8 cellular contexts compared by ENCODE assay signal in the genomic region with DNA sequence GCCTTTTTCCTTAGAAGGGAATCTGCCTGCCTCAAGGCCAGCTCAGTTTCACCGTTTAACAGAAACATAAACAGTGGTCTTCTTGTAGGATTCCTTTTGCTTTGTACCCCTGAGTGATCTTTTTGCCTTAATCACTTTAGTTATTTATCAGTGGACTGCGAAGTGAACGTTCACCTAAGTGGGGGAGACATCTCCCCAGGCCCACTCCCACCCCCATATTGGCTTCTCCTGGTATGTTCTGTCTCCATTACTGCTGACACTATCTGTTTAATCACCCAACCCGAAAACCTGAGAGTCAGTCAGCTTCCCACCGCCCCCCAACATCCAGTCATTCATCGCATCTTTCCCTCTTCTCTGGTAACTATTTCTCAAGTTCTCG. TPM values are rescaled to one million over a fixed set of nuclear protein-coding genes. Genes with fewer than 3 reads are reported as not detected.
A peak's percentile ranks its signal among the peaks of the same experiment; 100 is the strongest.
DNase-seq lines count a peak whose midpoint lies in the region; ATAC-seq, FAIRE-seq and TF ChIP-seq lines count a peak whose summit lies in the region.

No MANE protein-coding gene starts in this region.

- peak overlapping the region; percentile 85 for H3K4me3 Mint-ChIP-seq in CD4-positive, alpha-beta T cell
- H3K4me3 Mint-ChIP-seq in natural killer cell treated with Interleukin-12 subunit alpha and Interleukin-12 subunit beta and Interleukin-15 and Interleukin-18, amount 100 ng/mL, for 72 hours, result peak overlapping the region; percentile 81

- H2AFZ ChIP-seq in KMS-11 (ENCODE audit: low read depth), result no peak overlapping the region
- peak overlapping the region; percentile 14 for H2AFZ ChIP-seq in mammary epithelial cell (ENCODE audit: low read depth, low read length)

- H3K79me2 ChIP-seq in KMS-11 (ENCODE audit: insufficient read depth, low read depth) (peaks cover 81% of the 10 kb centered on the region), mammary epithelial cell (ENCODE audit: insufficient read depth, low read length) (peaks cover 67% of the 10 kb centered on the region)

- no peak for ATAC-seq in CD4-positive, alpha-beta T cell (ENCODE audit: poor library complexity)
- ATAC-seq in natural killer cell treated with Interleukin-12 subunit alpha and Interleukin-12 subunit beta and Interleukin-15 and Interleukin-18, amount 100 ng/mL, for 72 hours, result no peak
- ATAC-seq in HG03280 (IDR thresholded peaks at IDR 0.05; ENCODE audit: unreplicated experiment) (no peak), HG02885 (IDR thresholded peaks at IDR 0.05; ENCODE audit: poor library complexity, unreplicated experiment) (no peak)

- dilution Hi-C loops in mammary epithelial cell (cut with HindIII; ENCODE audit: low sequenced_read_pairs), result loop anchor here (5.0 kb wide), 1 partner anchor 64 kb away; no protein-coding TSS in a partner anchor

- H3K27ac Mint-ChIP-seq in CD4-positive, alpha-beta T cell, result no peak overlapping the region
- H3K27ac Mint-ChIP-seq in natural killer cell treated with Interleukin-12 subunit alpha and Interleukin-12 subunit beta and Interleukin-15 and Interleukin-18, amount 100 ng/mL, for 72 hours, result peak overlapping the region; percentile 22 to 30

- no peaks in the 10 kb centered on the region for H3K27me3 Mint-ChIP-seq in CD4-positive, alpha-beta T cell
- H3K27me3 Mint-ChIP-seq in natural killer cell treated with Interleukin-12 subunit alpha and Interleukin-12 subunit beta and Interleukin-15 and Interleukin-18, amount 100 ng/mL, for 72 hours, result no peaks in the 10 kb centered on the region

- H4K20me1 ChIP-seq in KMS-11 (ENCODE audit: insufficient read depth) (no peaks in the 10 kb centered on the region), mammary epithelial cell (ENCODE audit: insufficient read depth, low read length) (no peaks in the 10 kb centered on the region)

- WGBS in mammary epithelial cell (ENCODE audit: low coverage, missing lambda C conversion rate), result 50% methylated on average over 7 of the region's 7 CpGs

- DNase-seq in CD4-positive, alpha-beta T cell, result no peak
- no peak for DNase-seq in mammary epithelial cell
- no peak for DNase-seq in natural killer cell treated with Interleukin-12 subunit alpha and Interleukin-12 subunit beta and Interleukin-15 and Interleukin-18, amount 100 ng/mL, for 72 hours (ENCODE audit: low spot score)
- no peak for DNase-seq in stimulated activated CD4-positive, alpha-beta T cell treated with anti-CD3 and anti-CD28 coated beads, Interleukin-12 subunit alpha, Interleukin-12 subunit beta, amount 100 ng/mL, for 4 hours
- no peak for DNase-seq in H54 (ENCODE audit: insufficient read length, low spot score)

- H3K4me3 ChIP-seq in KMS-11 (IDR thresholded peaks at IDR 0.05; ENCODE audit: insufficient read depth, low read depth, low read length) (no peak overlapping the region), mammary epithelial cell (replicated peaks in 1 of 3; ENCODE audit: insufficient read depth in 1 of 3, low read depth in 2 of 3, low read length in 3 of 3) (peak overlapping the region in 2 of 3 experiments; percentile 84 to 91)

- H3K4me1 ChIP-seq in KMS-11 (ENCODE audit: low read depth, poor library complexity, severe bottlenecking), result peaks cover 71% of the 10 kb centered on the region
- peaks cover 33% of the 10 kb centered on the region for H3K4me1 ChIP-seq in mammary epithelial cell (ENCODE audit: insufficient read depth, low read length)

- no peaks in the 10 kb centered on the region for H3K9me3 Mint-ChIP-seq in CD4-positive, alpha-beta T cell
- no peaks in the 10 kb centered on the region for H3K9me3 Mint-ChIP-seq in natural killer cell treated with Interleukin-12 subunit alpha and Interleukin-12 subunit beta and Interleukin-15 and Interleukin-18, amount 100 ng/mL, for 72 hours

- intact Hi-C loops in CD4-positive, alpha-beta T cell (cut with DNase I, micrococcal nuclease), result loop anchor here (2.0 to 10.0 kb wide), 7 partner anchors 88 to 1318 kb away; a partner anchor contains a TSS
- intact Hi-C loops in mammary epithelial cell (cut with micrococcal nuclease), result loop anchor here (5.0 kb wide), 1 partner anchor 729 kb away; no protein-coding TSS in a partner anchor

- H3K9ac ChIP-seq in KMS-11, result no peak overlapping the region; the same call in 1 of the 2 replicates
- no peak overlapping the region for H3K9ac ChIP-seq in mammary epithelial cell (ENCODE audit: insufficient read depth, low read length)

- no TSS peak for BruUV-seq in mammary epithelial cell (replicated peaks; lab: Mats Ljungman, UMichigan)

- H3K4me1 Mint-ChIP-seq in CD4-positive, alpha-beta T cell (ENCODE audit: low read depth), result peaks cover 62% of the 10 kb centered on the region
- peaks cover 37 to 41% of the 10 kb centered on the region in 2 donors for H3K4me1 Mint-ChIP-seq in natural killer cell treated with Interleukin-12 subunit alpha and Interleukin-12 subunit beta and Interleukin-15 and Interleukin-18, amount 100 ng/mL, for 72 hours (ENCODE audit: low read depth in 2 of 2)

- TF ChIP-seq POLR2A in H54 (IDR thresholded peaks at IDR 0.05; ENCODE audit: low read depth, low read length), result no peak

- H3K4me2 ChIP-seq in KMS-11, result peak overlapping the region; percentile 78
- peak overlapping the region; percentile 83 for H3K4me2 ChIP-seq in mammary epithelial cell (ENCODE audit: insufficient read depth, low read depth, low read length)

- in situ Hi-C loops in mammary epithelial cell (cut with MboI; ENCODE audit: low sequenced_read_pairs in 2 of 2), result no loop called here

- no peak for FAIRE-seq in H54 (lab: Jason Lieb, UNC)

- POLR2A ChIA-PET in CD4-positive, alpha-beta T cell (lab: Charles Lee), result interaction anchor here (3.1 to 3.7 kb wide), 2 partner anchors 723 to 1224 kb away, joined by 15 to 19 read pairs; a partner anchor contains a TSS

- H3K27ac ChIP-seq in CD4-positive, alpha-beta T cell (ENCODE audit: low read depth, low read length), result no peak overlapping the region
- H3K27ac ChIP-seq in KMS-11 (no peak overlapping the region), mammary epithelial cell (ENCODE audit: insufficient read depth, low read depth, low read length) (peak overlapping the region; percentile 52)

- H3K36me3 ChIP-seq in KMS-11 (ENCODE audit: insufficient read depth) (peaks cover 4% of the 10 kb centered on the region; the same call in 1 of the 2 replicates), mammary epithelial cell (ENCODE audit: insufficient read depth, low read length) (peaks cover 3% of the 10 kb centered on the region)

- peaks cover 65% of the 10 kb centered on the region for H3K36me3 Mint-ChIP-seq in CD4-positive, alpha-beta T cell (ENCODE audit: low read depth)
- H3K36me3 Mint-ChIP-seq in natural killer cell treated with Interleukin-12 subunit alpha and Interleukin-12 subunit beta and Interleukin-15 and Interleukin-18, amount 100 ng/mL, for 72 hours, result peaks cover 38% of the 10 kb centered on the region

- CTCF ChIA-PET in CD4-positive, alpha-beta T cell (lab: Charles Lee), result interaction anchor here (0.7 to 3.8 kb wide), 3 partner anchors 13 to 1226 kb away, joined by 3 to 23 read pairs (median 4); a partner anchor contains a TSS
- CTCF ChIA-PET in mammary epithelial cell (lab: Charles Lee; ENCODE audit: low non-redundant PET), result no interaction called here

- TF ChIP-seq CTCF in CD4-positive, alpha-beta T cell (IDR thresholded peaks at IDR 0.05), result no peak
- no peak for TF ChIP-seq CTCF in KMS-11 (conservative IDR thresholded peaks at IDR 0.05; ENCODE audit: low read depth, low read length)
- no peak for TF ChIP-seq CTCF in mammary epithelial cell (conservative IDR thresholded peaks at IDR 0.05 in 1 of 2, IDR thresholded peaks at IDR 0.05 in 1 of 2; ENCODE audit: extremely low read depth in 1 of 2, insufficient read depth in 1 of 2, low read depth in 1 of 2, low read length in 2 of 2)

- H3K9me3 ChIP-seq in CD4-positive, alpha-beta T cell (ENCODE audit: control insufficient read depth, low read length), result no peaks in the 10 kb centered on the region
- no peaks in the 10 kb centered on the region for H3K9me3 ChIP-seq in mammary epithelial cell (replicated peaks; ENCODE audit: insufficient read depth, low read length)

- no peaks in the 10 kb centered on the region for H3K27me3 ChIP-seq in CD4-positive, alpha-beta T cell (ENCODE audit: control insufficient read depth, insufficient read depth, low read length)
- H3K27me3 ChIP-seq in KMS-11 (ENCODE audit: insufficient read depth, low read depth) (no peaks in the 10 kb centered on the region), mammary epithelial cell (ENCODE audit: insufficient read depth, low read length) (no peaks in the 10 kb centered on the region)

RNA-seq across cellular contexts. Expression of a gene that starts 1.4 kb away (rescaled TPM):
- total RNA-seq in CD4-positive, alpha-beta T cell, result 1 to 10 TPM; 6.3 to 7.2 TPM
- total RNA-seq in mammary epithelial cell, result 10 to 100 TPM; 39.3 to 53.3 TPM
- polyA plus RNA-seq in mammary epithelial cell, result 29.4 TPM
- polyA minus RNA-seq in mammary epithelial cell, result 80.3 TPM
- total RNA-seq in natural killer cell treated with Interleukin-12 subunit alpha and Interleukin-12 subunit beta and Interleukin-15 and Interleukin-18, amount 100 ng/mL, for 72 hours, result 10 to 100 TPM; 28.6 to 75.9 TPM

RNA-seq across cellular contexts. Expression of a gene that starts 1.6 kb away (rescaled TPM):
- 1 to 10 TPM; 4.1 to 4.2 TPM for total RNA-seq in CD4-positive, alpha-beta T cell
- 10 to 100 TPM in 1 of 2 donors, 1 to 10 TPM in 1; 8.8 to 20.5 TPM for total RNA-seq in mammary epithelial cell
- 1.7 TPM for polyA plus RNA-seq in mammary epithelial cell
- 4.2 TPM for polyA minus RNA-seq in mammary epithelial cell
- total RNA-seq in natural killer cell treated with Interleukin-12 subunit alpha and Interleukin-12 subunit beta and Interleukin-15 and Interleukin-18, amount 100 ng/mL, for 72 hours, result 10 to 100 TPM; 12.7 to 18.7 TPM
